In genomic region chr17:79755591-79755990, GRCh38 we compare ENCODE assay signal across 9 cellular contexts. TPM values are rescaled to one million over a fixed set of nuclear protein-coding genes. Genes with fewer than 3 reads are reported as not detected.
"Had no signal": no experiment of that assay in that cellular context is flagged by ENCODE, and none has a peak within 500 bp of the region (broad histone marks: within the 10 kb centered on the region; RNA-seq: fewer than 3 reads in every experiment).

No MANE protein-coding gene starts in this region.

- H2AFZ ChIP-seq: GM23248 had no signal

- H3K9ac ChIP-seq: GM23248 had no signal

- DNase-seq: GM23248, GOT3, H7, IMR-90 had no signal

- H3K36me3 ChIP-seq: HAP-1 had no signal

- H3K4me1 ChIP-seq: HAP-1 had no signal

- H3K9me3 ChIP-seq: HAP-1 had no signal

- H3K4me3 ChIP-seq: GM23248, HAP-1, K562 had no signal

- H3K27ac ChIP-seq: GM23248 had no signal

- ATAC-seq: HCT116, K562 had no signal

RNA-seq across cellular contexts. Expression of gene ENPP7, which starts 24.8 kb away (rescaled TPM):
- total RNA-seq: GM23248, H4, H7, HT-29, IMR-90, K562 had no signal
